In the genomic region with DNA sequence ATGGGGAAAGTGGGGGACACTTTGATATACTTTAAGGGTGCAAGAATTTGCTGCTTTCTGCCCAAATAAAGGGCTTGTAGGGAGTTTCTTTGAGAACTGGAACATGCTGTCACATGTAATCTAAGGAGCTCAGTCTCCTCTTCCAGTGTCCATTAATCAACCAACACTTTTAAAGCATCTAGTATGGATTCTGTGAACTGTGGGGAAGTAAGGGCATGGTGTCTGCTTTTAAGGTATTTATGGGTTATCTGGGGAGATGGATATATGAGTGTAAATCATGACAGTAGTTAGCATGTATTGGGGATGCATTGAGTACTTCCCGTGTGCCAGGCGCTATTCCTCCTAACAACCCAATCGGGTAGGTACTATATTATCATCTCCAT, we compare ENCODE assay signal across 20 cellular contexts.
DNase-seq lines count a peak whose midpoint lies in the region; ATAC-seq and TF ChIP-seq lines count a peak whose summit lies in the region.
"Had no signal": no experiment of that assay in that cellular context is flagged by ENCODE, and none has a peak within 500 bp of the region (broad histone marks: within the 10 kb centered on the region; RNA-seq: fewer than 3 reads in every experiment).

No MANE protein-coding gene starts in this region.

- peak overlapping the region; percentile 57 for H3K4me3 Mint-ChIP-seq in Calu3 (ENCODE audit: low read depth, unreplicated experiment)
- H3K4me3 Mint-ChIP-seq in neural progenitor cell: no peak overlapping the region
- no peak overlapping the region for H3K4me3 Mint-ChIP-seq in activated naive CD4-positive, alpha-beta T cell treated with anti-CD3 and anti-CD28 coated beads for 36 hours
- H3K4me3 Mint-ChIP-seq: activated naive CD8-positive, alpha-beta T cell; CD4-positive, alpha-beta T cell; dendritic cell treated with granulocyte-macrophage colony-stimulating factor and Interleukin-4, amounts not matched to agents 40 ng/mL and 50 ng/mL, for 4 days; IgD-negative memory B cell had no signal

- H3K27ac Mint-ChIP-seq in Calu3 (ENCODE audit: unreplicated experiment) (peak overlapping the region; percentile 94), neural progenitor cell (peak overlapping the region; percentile 1)
- H3K27ac Mint-ChIP-seq in activated naive CD4-positive, alpha-beta T cell treated with anti-CD3 and anti-CD28 coated beads for 36 hours: no peak overlapping the region
- H3K27ac Mint-ChIP-seq: activated naive CD8-positive, alpha-beta T cell; CD4-positive, alpha-beta T cell; dendritic cell treated with granulocyte-macrophage colony-stimulating factor and Interleukin-4, amounts not matched to agents 40 ng/mL and 50 ng/mL, for 4 days; IgD-negative memory B cell had no signal

- H3K36me3 ChIP-seq in Panc1 (ENCODE audit: control insufficient read depth, insufficient read depth, low read length) (no peaks in the 10 kb centered on the region), iPS-15b (ENCODE audit: control insufficient read depth, insufficient read depth, low read length) (no peaks in the 10 kb centered on the region), neural progenitor cell (no peaks in the 10 kb centered on the region)
- H3K36me3 ChIP-seq: right atrium auricular region, SJSA1 had no signal

- TF ChIP-seq CTCF in Calu3 (IDR thresholded peaks at IDR 0.05; ENCODE audit: unreplicated experiment): no peak
- TF ChIP-seq CTCF in Panc1 (IDR thresholded peaks at IDR 0.05): no peak
- TF ChIP-seq CTCF in neural progenitor cell (IDR thresholded peaks at IDR 0.05): no peak

- peaks cover 23% of the 10 kb centered on the region for H3K36me3 Mint-ChIP-seq in Calu3 (ENCODE audit: insufficient read depth, unreplicated experiment)
- H3K36me3 Mint-ChIP-seq in neural progenitor cell: peaks cover 11% of the 10 kb centered on the region
- H3K36me3 Mint-ChIP-seq in activated naive CD4-positive, alpha-beta T cell treated with anti-CD3 and anti-CD28 coated beads for 36 hours (ENCODE audit: low read depth): no peaks in the 10 kb centered on the region

- CTCF ChIA-PET in Calu3 (lab: Charles Lee): interaction anchor here (1.1 to 1.2 kb wide), 2 partner anchors 17 to 140 kb away, joined by 3 to 4 read pairs; no protein-coding TSS in a partner anchor
- CTCF ChIA-PET in Panc1 (lab: Charles Lee): no interaction called here
- CTCF ChIA-PET in activated naive CD4-positive, alpha-beta T cell treated with anti-CD3 and anti-CD28 coated beads for 36 hours (lab: Charles Lee): no interaction called here

- H3K9ac ChIP-seq in iPS-15b (ENCODE audit: low read depth, low read length): peak overlapping the region; percentile 48
- H3K9ac ChIP-seq in neural progenitor cell: no peak overlapping the region
- H3K9ac ChIP-seq: GM23248 had no signal

- peak overlapping the region; percentile 88 for H3K27ac ChIP-seq in Panc1 (ENCODE audit: low read length)
- no peak overlapping the region for H3K27ac ChIP-seq in neural progenitor cell
- H3K27ac ChIP-seq: GM23248, right atrium auricular region, SJSA1 had no signal

- no peaks in the 10 kb centered on the region for H3K79me2 ChIP-seq in neural progenitor cell (ENCODE audit: low read depth)

- no peaks in the 10 kb centered on the region for H3K9me3 ChIP-seq in Panc1 (ENCODE audit: control insufficient read depth, insufficient read depth, low read depth, low read length)
- H3K9me3 ChIP-seq in iPS-15b (ENCODE audit: control insufficient read depth, insufficient read depth, low read length): no peaks in the 10 kb centered on the region
- H3K9me3 ChIP-seq in neural progenitor cell (ENCODE audit: low read depth): no peaks in the 10 kb centered on the region
- H3K9me3 ChIP-seq: SJSA1 had no signal

- DNase-seq in Calu3 (no peak), Panc1 (ENCODE audit: low read depth, low spot score) (no peak), neural progenitor cell (ENCODE audit: low spot score) (no peak), AG08395 (ENCODE audit: low spot score) (no peak), cardiac septum (ENCODE audit: low spot score) (no peak)
- DNase-seq in activated naive CD4-positive, alpha-beta T cell treated with anti-CD3 and anti-CD28 coated beads for 36 hours: no peak
- DNase-seq: activated CD4-positive, CD25-positive, alpha-beta regulatory T cell; CD4-positive, alpha-beta T cell; GM23248; mesenchymal stem cell; NCI-H2081 treated with DMSO at 0.1 percent for 48 hours; OCI-M1; stimulated activated naive CD4-positive, alpha-beta T cell treated with Interleukin-2 at 50 U/mL for 16 hours had no signal

- H3K27me3 ChIP-seq in Panc1 (ENCODE audit: control insufficient read depth, insufficient read depth, low read length) (no peaks in the 10 kb centered on the region), iPS-15b (ENCODE audit: control insufficient read depth, insufficient read depth, low read length) (peaks cover 10% of the 10 kb centered on the region), neural progenitor cell (peaks cover 13% of the 10 kb centered on the region)
- H3K27me3 ChIP-seq: right atrium auricular region, SJSA1 had no signal

- H3K4me1 ChIP-seq in Panc1 (ENCODE audit: control insufficient read depth, insufficient read depth, low read length): peaks cover 20% of the 10 kb centered on the region
- peaks cover 23% of the 10 kb centered on the region for H3K4me1 ChIP-seq in iPS-15b (ENCODE audit: control insufficient read depth, insufficient read depth, low read length)
- peaks cover 30% of the 10 kb centered on the region for H3K4me1 ChIP-seq in neural progenitor cell
- H3K4me1 ChIP-seq: right atrium auricular region, SJSA1 had no signal

- POLR2A ChIA-PET in Panc1 (lab: Charles Lee): no interaction called here

- intact Hi-C loops in Calu3 (cut with micrococcal nuclease; ENCODE audit: unreplicated experiment) (loop anchor here (2.0 to 5.0 kb wide), 4 partner anchors 41 to 149 kb away; no protein-coding TSS in a partner anchor), Panc1 (cut with micrococcal nuclease; ENCODE audit: unreplicated experiment) (no loop called here), cardiac septum (cut with DNase I) (no loop called here)
- intact Hi-C loops in activated naive CD4-positive, alpha-beta T cell treated with anti-CD3 and anti-CD28 coated beads for 36 hours (cut with micrococcal nuclease): no loop called here

- H3K9me3 Mint-ChIP-seq in Calu3 (ENCODE audit: low read depth, unreplicated experiment) (peaks cover 2% of the 10 kb centered on the region), neural progenitor cell (peaks cover 32% of the 10 kb centered on the region)
- peaks cover 5% of the 10 kb centered on the region for H3K9me3 Mint-ChIP-seq in activated naive CD4-positive, alpha-beta T cell treated with anti-CD3 and anti-CD28 coated beads for 36 hours
- H3K9me3 Mint-ChIP-seq: CD4-positive, alpha-beta T cell had no signal

- peak overlapping the region; percentile 65 for H3K4me2 ChIP-seq in neural progenitor cell

- H3K4me1 Mint-ChIP-seq in Calu3 (ENCODE audit: low read depth, unreplicated experiment) (peaks cover 34% of the 10 kb centered on the region), neural progenitor cell (peaks cover 33% of the 10 kb centered on the region)
- no peaks in the 10 kb centered on the region for H3K4me1 Mint-ChIP-seq in activated naive CD4-positive, alpha-beta T cell treated with anti-CD3 and anti-CD28 coated beads for 36 hours (ENCODE audit: low read depth)

- in situ Hi-C loops in Panc1 (cut with HindIII; ENCODE audit: low pct_unique_long_range_greater_than_20kb, low sequenced_read_pairs): no loop called here

- ATAC-seq in Panc1 (no peak), HG03097 (IDR thresholded peaks at IDR 0.05; ENCODE audit: low FRiP score, unreplicated experiment) (no peak)

- peak overlapping the region; percentile 55 for H2AFZ ChIP-seq in neural progenitor cell (replicated peaks)
- H2AFZ ChIP-seq: GM23248 had no signal

- no peaks in the 10 kb centered on the region for H3K27me3 Mint-ChIP-seq in Calu3 (ENCODE audit: unreplicated experiment)
- peaks cover 20% of the 10 kb centered on the region for H3K27me3 Mint-ChIP-seq in neural progenitor cell (ENCODE audit: insufficient read depth, low read depth)
- no peaks in the 10 kb centered on the region for H3K27me3 Mint-ChIP-seq in activated naive CD4-positive, alpha-beta T cell treated with anti-CD3 and anti-CD28 coated beads for 36 hours (ENCODE audit: low read depth)
- H3K27me3 Mint-ChIP-seq: activated naive CD8-positive, alpha-beta T cell; CD4-positive, alpha-beta T cell; dendritic cell treated with granulocyte-macrophage colony-stimulating factor and Interleukin-4, amounts not matched to agents 40 ng/mL and 50 ng/mL, for 4 days had no signal

- H3K4me3 ChIP-seq in Panc1 (ENCODE audit: low read depth in 2 of 2, low read length in 2 of 2): no peak overlapping the region
- H3K4me3 ChIP-seq in iPS-15b (ENCODE audit: low read depth, low read length): peak overlapping the region; percentile 36
- H3K4me3 ChIP-seq in neural progenitor cell: peak overlapping the region; percentile 32
- H3K4me3 ChIP-seq: GM23248, right atrium auricular region, SJSA1 had no signal

- peaks cover 30% of the 10 kb centered on the region for H3F3A ChIP-seq in neural progenitor cell (ENCODE audit: low read depth)

- H4K20me1 ChIP-seq in neural progenitor cell (ENCODE audit: low read depth): no peaks in the 10 kb centered on the region

- BruUV-seq in Calu3 (replicated peaks; lab: Mats Ljungman, UMichigan): no TSS peak
- no TSS peak for BruUV-seq in Panc1 (replicated peaks; lab: Mats Ljungman, UMichigan)

Comparison
In these comparisons a context has a peak if more than half of its experiments do, and no peak if none do; other contexts are left out.
1. H3K4me3 ChIP-seq: peak in iPS-15b (single experiment) and neural progenitor cell (single experiment); none in Panc1 (0 of 2).